Comparison of ENCODE assay signal across 9 cellular contexts in genomic region chr16:48231675-48232214, GRCh38. TPM values are rescaled to one million over a fixed set of nuclear protein-coding genes. Genes with fewer than 3 reads are reported as not detected.
DNase-seq lines count a peak whose midpoint lies in the region; ATAC-seq lines count a peak whose summit lies in the region.
"Had no signal": no experiment of that assay in that cellular context is flagged by ENCODE, and none has a peak within 500 bp of the region (broad histone marks: within the 10 kb centered on the region; RNA-seq: fewer than 3 reads in every experiment).

No MANE protein-coding gene starts in this region.

- H3K4me1 Mint-ChIP-seq in activated CD4-positive, alpha-beta T cell treated with anti-CD3 and anti-CD28 coated beads, Interleukin-2, amount 10 ng/mL, durations not matched to agents 7 days and 5 days: peaks cover 22% of the 10 kb centered on the region

- H3K79me2 ChIP-seq in Karpas-422 (ENCODE audit: low read length): no peaks in the 10 kb centered on the region

- no peak overlapping the region for H3K4me2 ChIP-seq in Karpas-422 (ENCODE audit: low read depth, low read length, poor library complexity, severe bottlenecking)

- no peaks in the 10 kb centered on the region for H3K36me3 Mint-ChIP-seq in activated CD4-positive, alpha-beta T cell treated with anti-CD3 and anti-CD28 coated beads, Interleukin-2, amount 10 ng/mL, durations not matched to agents 7 days and 5 days (ENCODE audit: low read depth)

- H3K27ac Mint-ChIP-seq in activated CD4-positive, alpha-beta T cell treated with anti-CD3 and anti-CD28 coated beads, Interleukin-2, amount 10 ng/mL, durations not matched to agents 7 days and 5 days: peak overlapping the region; percentile 81

- H2AFZ ChIP-seq in Karpas-422 (ENCODE audit: low read length): no peak overlapping the region

- H3K9me3 Mint-ChIP-seq in activated CD4-positive, alpha-beta T cell treated with anti-CD3 and anti-CD28 coated beads, Interleukin-2, amount 10 ng/mL, durations not matched to agents 7 days and 5 days: no peaks in the 10 kb centered on the region

- H3K9me3 ChIP-seq in Karpas-422 (ENCODE audit: low read length): no peaks in the 10 kb centered on the region

- H3K27me3 Mint-ChIP-seq in activated CD4-positive, alpha-beta T cell treated with anti-CD3 and anti-CD28 coated beads, Interleukin-2, amount 10 ng/mL, durations not matched to agents 7 days and 5 days: no peaks in the 10 kb centered on the region

- H3K9ac ChIP-seq in Karpas-422 (ENCODE audit: low read length): no peak overlapping the region

- no peak overlapping the region for H3K4me3 ChIP-seq in Karpas-422 (ENCODE audit: low read length)

- peak; percentile 53 for ATAC-seq in GM19035 (IDR thresholded peaks at IDR 0.05; ENCODE audit: unreplicated experiment)

- POLR2A ChIA-PET in activated CD4-positive, alpha-beta T cell treated with anti-CD3 and anti-CD28 coated beads, Interleukin-2, amount 10 ng/mL, durations not matched to agents 7 days and 5 days (lab: Charles Lee): interaction anchor here (1.1 kb wide), 1 partner anchor 391 kb away, joined by 3 read pairs; no protein-coding TSS in a partner anchor

- no peaks in the 10 kb centered on the region for H3K27me3 ChIP-seq in Karpas-422 (ENCODE audit: low read length)

- no peaks in the 10 kb centered on the region for H3K9me2 ChIP-seq in Karpas-422 (replicated peaks; ENCODE audit: insufficient read depth, low read length)

- DNase-seq in CD1c-positive myeloid dendritic cell (ENCODE audit: extremely low spot score) (peak; percentile 48), Karpas-422 (peak; percentile 79), glomerular visceral epithelial cell (ENCODE audit: extremely low spot score) (peak; percentile 32), COLO829 (ENCODE audit: low spot score) (no peak), SW480 (ENCODE audit: low spot score) (no peak)
- peak; percentile 61 for DNase-seq in activated CD4-positive, alpha-beta T cell treated with anti-CD3 and anti-CD28 coated beads, Interleukin-2, amount 10 ng/mL, durations not matched to agents 7 days and 5 days
- peak; percentile 24 for DNase-seq in stimulated activated CD4-positive, alpha-beta T cell treated with anti-CD3 and anti-CD28 coated beads, Interleukin-4, amount 100 ng/mL, for 24 hours

- no peaks in the 10 kb centered on the region for H3K36me3 ChIP-seq in Karpas-422 (ENCODE audit: insufficient read depth, low read length)

- no peaks in the 10 kb centered on the region for H4K20me1 ChIP-seq in Karpas-422 (ENCODE audit: insufficient read depth, low read depth, low read length)

- no peak overlapping the region for H3K27ac ChIP-seq in Karpas-422 (ENCODE audit: low read length)

- H3K4me1 ChIP-seq in Karpas-422 (ENCODE audit: low read length): no peaks in the 10 kb centered on the region

- no peak overlapping the region for H3K4me3 Mint-ChIP-seq in activated CD4-positive, alpha-beta T cell treated with anti-CD3 and anti-CD28 coated beads, Interleukin-2, amount 10 ng/mL, durations not matched to agents 7 days and 5 days

- CTCF ChIA-PET in activated CD4-positive, alpha-beta T cell treated with anti-CD3 and anti-CD28 coated beads, Interleukin-2, amount 10 ng/mL, durations not matched to agents 7 days and 5 days (lab: Charles Lee): interaction anchor here (1.3 to 3.9 kb wide), 3 partner anchors 392 to 399 kb away, joined by 7 to 17 read pairs (median 10); no protein-coding TSS in a partner anchor

RNA-seq across cellular contexts. Expression of gene LONP2, which starts 12.4 kb away (rescaled TPM):
- 74.8 and 82.2 TPM in 2 replicates for total RNA-seq in Karpas-422 (2014; rRNA removed; shearing (Covaris generic); ENCODE audit: low replicate concordance)
- total RNA-seq in activated CD4-positive, alpha-beta T cell treated with anti-CD3 and anti-CD28 coated beads, Interleukin-2, amount 10 ng/mL, durations not matched to agents 7 days and 5 days: 10 to 100 TPM; 62.8 to 68.2 TPM

RNA-seq across cellular contexts. Expression of gene ABCC11, which starts 15.6 kb away (rescaled TPM):
- 0.07 and 0.15 TPM in 2 replicates for total RNA-seq in Karpas-422 (2014; rRNA removed; shearing (Covaris generic); ENCODE audit: low replicate concordance)
- under 1 TPM in 1 of 2 experiments, not detected in 1; 0.10 TPM for total RNA-seq in activated CD4-positive, alpha-beta T cell treated with anti-CD3 and anti-CD28 coated beads, Interleukin-2, amount 10 ng/mL, durations not matched to agents 7 days and 5 days
- total RNA-seq: glomerular endothelial cell had no signal

Comparison
In these comparisons a context has a peak if more than half of its experiments do, and no peak if none do; other contexts are left out.
1. DNase-seq: peak in CD1c-positive myeloid dendritic cell (single experiment), Karpas-422 (single experiment), activated CD4-positive, alpha-beta T cell treated with anti-CD3 and anti-CD28 coated beads, Interleukin-2, amount 10 ng/mL, durations not matched to agents 7 days and 5 days (single experiment), glomerular visceral epithelial cell (single experiment) and stimulated activated CD4-positive, alpha-beta T cell treated with anti-CD3 and anti-CD28 coated beads, Interleukin-4, amount 100 ng/mL, for 24 hours (single experiment); none in COLO829 (single experiment) and SW480 (single experiment).